ENCODE assay signal across 8 cellular contexts in genomic region chr11:57426754-57427691, GRCh38. TPM values are rescaled to one million over a fixed set of nuclear protein-coding genes. Genes with fewer than 3 reads are reported as not detected.
A peak's percentile ranks its signal among the peaks of the same experiment; 100 is the strongest.
DNase-seq lines count a peak whose midpoint lies in the region; ATAC-seq and TF ChIP-seq lines count a peak whose summit lies in the region.

Gene SLC43A3, minus strand, starts transcription at chr11:57427121. Its CDS starts 949 bp downstream, at chr11:57426172.

- no peaks in the 10 kb centered on the region for H3K9me3 ChIP-seq in T-helper 17 cell (ENCODE audit: control insufficient read depth, low read length, poor library complexity, severe bottlenecking)

- peak within 1 kb of the TSS; percentile 89 for H3K27ac Mint-ChIP-seq in T-helper 17 cell

- ATAC-seq in GM21360 (IDR thresholded peaks at IDR 0.05; ENCODE audit: unreplicated experiment) (peak; percentile 61), T-helper 17 cell (peak; percentile 38)

- no peak for TF ChIP-seq CTCF in retinal pigment epithelial cell (conservative IDR thresholded peaks at IDR 0.05; ENCODE audit: low read depth, low read length)

- DNase-seq in COLO829 (ENCODE audit: low spot score) (peak; percentile 31), HUDEP-2 (lab: John Stamatoyannopoulos, UW; ENCODE audit: unreplicated experiment in 76 of 76) (peak in 72 of 76 experiments; percentile 26 to 83 (median 71)), T-helper 17 cell (peak; percentile 23 to 49 (median 47)), hepatic stellate cell (ENCODE audit: low spot score) (peak; percentile 77), retinal pigment epithelial cell (ENCODE audit: low read depth) (peak; percentile 59), inferior parietal cortex (ENCODE audit: extremely low spot score) (no peak)

- H3K27me3 Mint-ChIP-seq in T-helper 17 cell = no peaks in the 10 kb centered on the region

- H3K36me3 Mint-ChIP-seq in T-helper 17 cell (ENCODE audit: low read depth) = no peaks in the 10 kb centered on the region

- peaks cover 38% of the 10 kb centered on the region for H3K4me1 Mint-ChIP-seq in T-helper 17 cell

- H3K4me3 Mint-ChIP-seq in T-helper 17 cell = peak within 1 kb of the TSS; percentile 93

- peak within 1 kb of the TSS; percentile 70 for H3K27ac ChIP-seq in angular gyrus (ENCODE audit: low read depth, low read length)

- H3K4me3 ChIP-seq in retinal pigment epithelial cell (ENCODE audit: low read length) = peak within 1 kb of the TSS; percentile 44

RNA-seq across cellular contexts. Expression of gene SLC43A3, which starts in this region (rescaled TPM):
- 10 to 100 TPM; 12.1 to 13.8 TPM for total RNA-seq in T-helper 17 cell
